Comparison of ENCODE assay signal across 8 cellular contexts in the genomic region with DNA sequence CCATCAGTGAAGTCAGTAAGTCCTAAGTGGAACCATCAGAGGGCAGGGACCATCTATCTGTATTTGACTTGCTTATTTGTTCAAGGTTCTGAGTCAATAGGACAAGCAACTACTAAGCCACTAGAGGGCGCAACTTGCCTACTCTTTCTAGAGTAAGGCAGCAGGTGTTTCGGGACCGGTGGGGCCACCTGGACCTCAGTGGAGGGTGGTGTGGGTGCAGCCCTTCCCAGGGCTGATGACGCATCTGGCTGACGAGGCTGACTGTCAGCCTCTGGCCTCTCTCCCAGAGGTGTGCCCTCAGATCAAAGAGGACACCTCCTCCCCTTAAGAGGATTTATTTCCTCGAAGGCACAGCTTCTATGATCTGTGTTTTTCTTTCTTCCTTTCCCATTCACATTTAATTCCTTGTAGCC. TPM values are rescaled to one million over a fixed set of nuclear protein-coding genes. Genes with fewer than 3 reads are reported as not detected.
DNase-seq lines count a peak whose midpoint lies in the region; ATAC-seq, FAIRE-seq and TF ChIP-seq lines count a peak whose summit lies in the region.

No MANE protein-coding gene starts in this region.

- H3K27me3 ChIP-seq in A673 (replicated peaks; ENCODE audit: insufficient read depth, low read depth, low read length, poor library complexity) (no peaks in the 10 kb centered on the region), mammary epithelial cell (ENCODE audit: insufficient read depth, low read length) (no peaks in the 10 kb centered on the region)

- no peaks in the 10 kb centered on the region; the same call in 1 of the 2 replicates for H3K36me3 Mint-ChIP-seq in WTC11

- H3K9ac ChIP-seq in mammary epithelial cell (ENCODE audit: insufficient read depth, low read length): peak overlapping the region; percentile 36

- POLR2A ChIA-PET in A673 (lab: Charles Lee; ENCODE audit: low non-redundant PET): interaction anchor here (0.6 kb wide), 1 partner anchor 23 kb away, joined by 3 read pairs; no protein-coding TSS in a partner anchor
- POLR2A ChIA-PET in WTC11 (lab: Charles Lee): no interaction called here

- 0 out of 2 replicates have a peak overlapping the region, but pooled peaks have one; percentile 5 for H3K27ac Mint-ChIP-seq in WTC11

- peak; percentile 86 for FAIRE-seq in islet of Langerhans (lab: Jason Lieb, UNC)

- no peaks in the 10 kb centered on the region for H3K79me2 ChIP-seq in mammary epithelial cell (ENCODE audit: insufficient read depth, low read length)

- CTCF ChIA-PET in A673 (lab: Charles Lee) (interaction anchor here (1.4 kb wide), 1 partner anchor 9 kb away, joined by 3 read pairs; no protein-coding TSS in a partner anchor), WTC11 (lab: Charles Lee) (interaction anchor here (0.5 to 5.2 kb wide), 19 partner anchors 9 to 288 kb away, joined by 3 to 63 read pairs (median 3); partner anchors contain the start of gene MORC3), mammary epithelial cell (lab: Charles Lee; ENCODE audit: low non-redundant PET) (interaction anchor here (0.7 kb wide), 1 partner anchor 258 kb away, joined by 3 read pairs; no protein-coding TSS in a partner anchor)

- H3K4me1 ChIP-seq in A673 (ENCODE audit: insufficient read depth, low read length, poor library complexity, severe bottlenecking): peaks cover 6% of the 10 kb centered on the region
- peaks cover 5% of the 10 kb centered on the region for H3K4me1 ChIP-seq in mammary epithelial cell (ENCODE audit: insufficient read depth, low read length)

- H3K27me3 Mint-ChIP-seq in WTC11 (ENCODE audit: low read depth): peaks cover 2% of the 10 kb centered on the region

- H3K9me3 Mint-ChIP-seq in WTC11: no peaks in the 10 kb centered on the region

- H3K27ac ChIP-seq in A673 (ENCODE audit: low read depth, low read length, poor library complexity, severe bottlenecking): no peak overlapping the region
- peak overlapping the region; percentile 76 for H3K27ac ChIP-seq in mammary epithelial cell (ENCODE audit: insufficient read depth, low read depth, low read length)

- H3K4me3 ChIP-seq in A673 (ENCODE audit: low read depth, low read length, poor library complexity, severe bottlenecking) (no peak overlapping the region), mammary epithelial cell (replicated peaks in 1 of 3; ENCODE audit: insufficient read depth in 1 of 3, low read depth in 2 of 3, low read length in 3 of 3) (no peak overlapping the region)

- dilution Hi-C loops in mammary epithelial cell (cut with HindIII; ENCODE audit: low sequenced_read_pairs): loop anchor here (25.0 kb wide), 1 partner anchor 371 kb away; no protein-coding TSS in a partner anchor

- H3K4me3 Mint-ChIP-seq in WTC11: no peak overlapping the region

- DNase-seq in A673 (ENCODE audit: low spot score): peak; percentile 82
- peak; percentile 99 for DNase-seq in NCI-H345 treated with DMSO at 0.1 percent for 48 hours (lab: John Stamatoyannopoulos, UW; ENCODE audit: unreplicated experiment)
- DNase-seq in WTC11 (ENCODE audit: low spot score): peak; percentile 86
- DNase-seq in mammary epithelial cell: peak; percentile 97
- DNase-seq in stimulated activated CD4-positive, alpha-beta T cell treated with anti-CD3 and anti-CD28 coated beads, Interleukin-1b, Interleukin-23, amount 100 ng/mL, for 48 hours: peak; percentile 88

- H3K9me3 ChIP-seq in A673 (ENCODE audit: low read depth, low read length, poor library complexity, severe bottlenecking): no peaks in the 10 kb centered on the region
- H3K9me3 ChIP-seq in mammary epithelial cell (replicated peaks; ENCODE audit: insufficient read depth, low read length): no peaks in the 10 kb centered on the region

- in situ Hi-C loops in mammary epithelial cell (cut with MboI; ENCODE audit: low sequenced_read_pairs in 2 of 2): loop anchor here in 1 of 2 donors (5.0 kb wide), 1 partner anchor 191 kb away; no protein-coding TSS in a partner anchor

- H2AFZ ChIP-seq in mammary epithelial cell (ENCODE audit: low read depth, low read length): no peak overlapping the region

- H3K4me1 Mint-ChIP-seq in WTC11: peaks cover 21% of the 10 kb centered on the region

- ATAC-seq in GM18870 (IDR thresholded peaks at IDR 0.05; ENCODE audit: unreplicated experiment): peak; percentile 75
- peak; percentile 89 for ATAC-seq in HG03280 (IDR thresholded peaks at IDR 0.05; ENCODE audit: unreplicated experiment)
- ATAC-seq in WTC11: peak; percentile 96

- no peaks in the 10 kb centered on the region for H3K36me3 ChIP-seq in A673 (ENCODE audit: insufficient read depth, low read length, poor library complexity, severe bottlenecking)
- H3K36me3 ChIP-seq in mammary epithelial cell (ENCODE audit: insufficient read depth, low read length): no peaks in the 10 kb centered on the region

- H3K4me2 ChIP-seq in mammary epithelial cell (ENCODE audit: insufficient read depth, low read depth, low read length): no peak overlapping the region

- peak; percentile 91 for TF ChIP-seq CTCF in A673 (conservative IDR thresholded peaks at IDR 0.05; ENCODE audit: low read depth, low read length)
- peak; percentile 88 for TF ChIP-seq CTCF in WTC11 (IDR thresholded peaks at IDR 0.05)
- TF ChIP-seq CTCF in mammary epithelial cell (conservative IDR thresholded peaks at IDR 0.05 in 1 of 2, IDR thresholded peaks at IDR 0.05 in 1 of 2; ENCODE audit: extremely low read depth in 1 of 2, insufficient read depth in 1 of 2, low read depth in 1 of 2, low read length in 2 of 2): peak; percentile 73 to 83

- no peaks in the 10 kb centered on the region for H4K20me1 ChIP-seq in mammary epithelial cell (ENCODE audit: insufficient read depth, low read length)

- BruUV-seq in A673 (replicated peaks; lab: Mats Ljungman, UMichigan): no TSS peak
- no TSS peak for BruUV-seq in mammary epithelial cell (replicated peaks; lab: Mats Ljungman, UMichigan)

- 8% methylated on average over 6 of the region's 6 CpGs for WGBS in mammary epithelial cell (ENCODE audit: low coverage, missing lambda C conversion rate)

- intact Hi-C loops in A673 (cut with micrococcal nuclease; ENCODE audit: unreplicated experiment): loop anchor here (1.0 to 2.0 kb wide), 3 partner anchors 68 to 243 kb away; partner anchors contain the start of gene CHAF1B
- intact Hi-C loops in mammary epithelial cell (cut with micrococcal nuclease): loop anchor here (1.0 kb wide), 6 partner anchors 15 to 776 kb away; partner anchors contain the start of genes CHAF1B and DOP1B

TF ChIP-seq in WTC11, 78 proteins besides CTCF, POLR2A, EP300 and RAD21:
- TF ChIP-seq FOXK1 (CRISPR knock-in tag; IDR thresholded peaks at IDR 0.05): no peak
- TF ChIP-seq ATF1 (CRISPR knock-in tag; IDR thresholded peaks at IDR 0.05): no peak
- TF ChIP-seq TP53 (CRISPR knock-in tag; IDR thresholded peaks at IDR 0.05): no peak
- no peak for TF ChIP-seq ESRRA (CRISPR knock-in tag; IDR thresholded peaks at IDR 0.05; ENCODE audit: borderline replicate concordance)
- TF ChIP-seq NFATC4 (CRISPR knock-in tag; IDR thresholded peaks at IDR 0.05): no peak
- TF ChIP-seq SP1 (CRISPR knock-in tag; conservative IDR thresholded peaks at IDR 0.05): no peak
- TF ChIP-seq ERG (CRISPR knock-in tag; IDR thresholded peaks at IDR 0.05): no peak
- peak; percentile 80 for TF ChIP-seq ZNF423 (CRISPR knock-in tag; IDR thresholded peaks at IDR 0.05)
TF ChIP-seq in WTC11: peak in this region for 1.

RNA-seq across cellular contexts. Expression of gene CBR3, which starts 6.6 kb away (rescaled TPM):
- total RNA-seq in A673 (2021): 12.3 and 15.5 TPM in 2 replicates
- 4.2 to 12.9 TPM (median 5.2 TPM) in 3 replicates for total RNA-seq in WTC11 (2021)
- 1 to 10 TPM; 1.2 to 5.8 TPM for total RNA-seq in mammary epithelial cell
- polyA plus RNA-seq in mammary epithelial cell: 6.5 TPM
- not detected for polyA minus RNA-seq in mammary epithelial cell

RNA-seq across cellular contexts. Expression of gene DOP1B, which starts 15.1 kb away (rescaled TPM):
- total RNA-seq in A673 (2021): 16.2 and 16.5 TPM in 2 replicates
- 8.3 to 11.4 TPM (median 9.1 TPM) in 3 replicates for total RNA-seq in WTC11 (2021)
- 10 to 100 TPM; 10.4 to 16.2 TPM for total RNA-seq in mammary epithelial cell
- 4.1 TPM for polyA plus RNA-seq in mammary epithelial cell
- polyA minus RNA-seq in mammary epithelial cell: 11.2 TPM
